In genomic region chr18:75087119-75088020, GRCh38 we compare ENCODE assay signal across 19 cellular contexts.
"Had no signal": no experiment of that assay in that cellular context is flagged by ENCODE, and none has a peak within 500 bp of the region (broad histone marks: within the 10 kb centered on the region; RNA-seq: fewer than 3 reads in every experiment).

No MANE protein-coding gene starts in this region.

- ATAC-seq: left cardiac atrium; left ventricle myocardium superior; mucosa of descending colon; naive thymus-derived CD8-positive, alpha-beta T cell; right cardiac atrium; stimulated activated naive B cell treated with anti-CD40 and anti-IgM and Interleukin-4, amounts not matched to agents 10 μg/mL and 1 μg/mL and 100 μg/mL, for 72 hours had no signal

- H2AFZ ChIP-seq: hepatocyte had no signal

- H3K4me1 Mint-ChIP-seq: stimulated activated naive B cell treated with anti-CD40 and anti-IgM and Interleukin-4, amounts not matched to agents 10 μg/mL and 1 μg/mL and 100 μg/mL, for 72 hours; stimulated activated naive CD8-positive, alpha-beta T cell treated with anti-CD3 and anti-CD28 coated beads, Interleukin-15, amount 100 ng/mL, for 72 hours had no signal

- H3K27me3 ChIP-seq: colonic mucosa, hepatocyte, ovary had no signal

- H3K36me3 Mint-ChIP-seq: stimulated activated naive B cell treated with anti-CD40 and anti-IgM and Interleukin-4, amounts not matched to agents 10 μg/mL and 1 μg/mL and 100 μg/mL, for 72 hours had no signal

- H3K4me1 ChIP-seq: colonic mucosa had no signal

- H3K27me3 Mint-ChIP-seq: stimulated activated naive CD8-positive, alpha-beta T cell treated with anti-CD3 and anti-CD28 coated beads, Interleukin-15, amount 100 ng/mL, for 72 hours had no signal

- DNase-seq: colonic mucosa; effector CD4-positive, alpha-beta T cell; foreskin melanocyte; kidney; left cardiac atrium; left ventricle myocardium superior; mesendoderm; mucosa of descending colon; ovary; right cardiac atrium; stimulated activated CD4-positive, alpha-beta T cell treated with anti-CD3 and anti-CD28 coated beads, Interleukin-4, amount 100 ng/mL, for 1 hour; stimulated activated naive B cell treated with anti-CD40 and anti-IgM and Interleukin-4, amounts not matched to agents 10 μg/mL and 1 μg/mL and 100 μg/mL, for 72 hours; stimulated activated naive CD8-positive, alpha-beta T cell treated with anti-CD3 and anti-CD28 coated beads, Interleukin-15, amount 100 ng/mL, for 72 hours; trophoblast cell had no signal

- H3K36me3 ChIP-seq: colonic mucosa, ovary, thoracic aorta had no signal

- H3K9me3 ChIP-seq: colonic mucosa, mucosa of descending colon, ovary, thoracic aorta had no signal

- H3K4me2 ChIP-seq: hepatocyte, smooth muscle cell had no signal

- H3K27ac ChIP-seq: colonic mucosa, hepatocyte, ovary, thoracic aorta had no signal

- H3K4me3 ChIP-seq: colonic mucosa, hepatocyte, lung, mucosa of descending colon, ovary, smooth muscle cell, thoracic aorta had no signal

- H3K4me3 Mint-ChIP-seq: naive thymus-derived CD8-positive, alpha-beta T cell; stimulated activated naive B cell treated with anti-CD40 and anti-IgM and Interleukin-4, amounts not matched to agents 10 μg/mL and 1 μg/mL and 100 μg/mL, for 72 hours; stimulated activated naive CD8-positive, alpha-beta T cell treated with anti-CD3 and anti-CD28 coated beads, Interleukin-15, amount 100 ng/mL, for 72 hours had no signal

- H3K27ac Mint-ChIP-seq: stimulated activated naive B cell treated with anti-CD40 and anti-IgM and Interleukin-4, amounts not matched to agents 10 μg/mL and 1 μg/mL and 100 μg/mL, for 72 hours; stimulated activated naive CD8-positive, alpha-beta T cell treated with anti-CD3 and anti-CD28 coated beads, Interleukin-15, amount 100 ng/mL, for 72 hours had no signal
